In genomic region chr19:2446390-2446789, GRCh38 we compare ENCODE assay signal across 9 cellular contexts. TPM values are rescaled to one million over a fixed set of nuclear protein-coding genes. Genes with fewer than 3 reads are reported as not detected.
DNase-seq lines count a peak whose midpoint lies in the region; ATAC-seq lines count a peak whose summit lies in the region.
"Had no signal": no experiment of that assay in that cellular context is flagged by ENCODE, and none has a peak within 500 bp of the region (broad histone marks: within the 10 kb centered on the region; RNA-seq: fewer than 3 reads in every experiment).

No MANE protein-coding gene starts in this region.

- peak overlapping the region; percentile 57 for H3K4me3 Mint-ChIP-seq in activated T-helper 1 cell treated with anti-CD3 and anti-CD28 coated beads, Interleukin-12 subunit alpha, Interleukin-12 subunit beta, Interleukin-2, Interleukin-4 antibody, amounts not matched to agents 30 ng/mL and 10 ng/mL and 1 ng/mL, durations not matched to agents 14 hours and 24 hours and 36 hours

- no peaks in the 10 kb centered on the region for H3K27me3 Mint-ChIP-seq in activated T-helper 1 cell treated with anti-CD3 and anti-CD28 coated beads, Interleukin-12 subunit alpha, Interleukin-12 subunit beta, Interleukin-2, Interleukin-4 antibody, amounts not matched to agents 30 ng/mL and 10 ng/mL and 1 ng/mL, durations not matched to agents 14 hours and 24 hours and 36 hours (ENCODE audit: insufficient read depth)

- peaks cover 10% of the 10 kb centered on the region for H3K4me1 Mint-ChIP-seq in activated T-helper 1 cell treated with anti-CD3 and anti-CD28 coated beads, Interleukin-12 subunit alpha, Interleukin-12 subunit beta, Interleukin-2, Interleukin-4 antibody, amounts not matched to agents 30 ng/mL and 10 ng/mL and 1 ng/mL, durations not matched to agents 14 hours and 24 hours and 36 hours (ENCODE audit: low read depth)

- no peak for ATAC-seq in HG03469 (IDR thresholded peaks at IDR 0.05; ENCODE audit: unreplicated experiment)
- ATAC-seq in HG02623 (IDR thresholded peaks at IDR 0.05; ENCODE audit: unreplicated experiment), result no peak
- ATAC-seq: PC-3 had no signal

- H3K9me3 Mint-ChIP-seq in activated T-helper 1 cell treated with anti-CD3 and anti-CD28 coated beads, Interleukin-12 subunit alpha, Interleukin-12 subunit beta, Interleukin-2, Interleukin-4 antibody, amounts not matched to agents 30 ng/mL and 10 ng/mL and 1 ng/mL, durations not matched to agents 14 hours and 24 hours and 36 hours, result no peaks in the 10 kb centered on the region

- DNase-seq in NCI-H1092 treated with DMSO at 0.1 percent for 48 hours (lab: John Stamatoyannopoulos, UW) (peak; percentile 3), NCI-H1092 (lab: John Stamatoyannopoulos, UW) (no peak), NCI-H2107 (lab: John Stamatoyannopoulos, UW) (peak; percentile 85), retina (peak; percentile 49), NCI-H2081 (lab: John Stamatoyannopoulos, UW) (no peak)
- no peak for DNase-seq in activated T-helper 1 cell treated with anti-CD3 and anti-CD28 coated beads, Interleukin-12 subunit alpha, Interleukin-12 subunit beta, Interleukin-2, Interleukin-4 antibody, amounts not matched to agents 30 ng/mL and 10 ng/mL and 1 ng/mL, durations not matched to agents 14 hours and 24 hours and 36 hours (ENCODE audit: low spot score)
- DNase-seq: PC-3 had no signal

- peak overlapping the region; percentile 44 for H3K27ac Mint-ChIP-seq in activated T-helper 1 cell treated with anti-CD3 and anti-CD28 coated beads, Interleukin-12 subunit alpha, Interleukin-12 subunit beta, Interleukin-2, Interleukin-4 antibody, amounts not matched to agents 30 ng/mL and 10 ng/mL and 1 ng/mL, durations not matched to agents 14 hours and 24 hours and 36 hours

- peaks cover 11% of the 10 kb centered on the region for H3K36me3 Mint-ChIP-seq in activated T-helper 1 cell treated with anti-CD3 and anti-CD28 coated beads, Interleukin-12 subunit alpha, Interleukin-12 subunit beta, Interleukin-2, Interleukin-4 antibody, amounts not matched to agents 30 ng/mL and 10 ng/mL and 1 ng/mL, durations not matched to agents 14 hours and 24 hours and 36 hours (ENCODE audit: low read depth)

- intact Hi-C loops in activated T-helper 1 cell treated with anti-CD3 and anti-CD28 coated beads, Interleukin-12 subunit alpha, Interleukin-12 subunit beta, Interleukin-2, Interleukin-4 antibody, amounts not matched to agents 30 ng/mL and 10 ng/mL and 1 ng/mL, durations not matched to agents 14 hours and 24 hours and 36 hours (cut with micrococcal nuclease), result no loop called here

RNA-seq across cellular contexts. Expression of gene LMNB2, which starts 10.4 kb away (rescaled TPM):
- 109 and 116 TPM in 2 replicates for total RNA-seq in activated T-helper 1 cell treated with anti-CD3 and anti-CD28 coated beads, Interleukin-12 subunit alpha, Interleukin-12 subunit beta, Interleukin-2, Interleukin-4 antibody, amounts not matched to agents 30 ng/mL and 10 ng/mL and 1 ng/mL, durations not matched to agents 14 hours and 24 hours and 36 hours

RNA-seq across cellular contexts. Expression of gene TIMM13, which starts 19.0 kb away (rescaled TPM):
- 178 and 185 TPM in 2 replicates for total RNA-seq in activated T-helper 1 cell treated with anti-CD3 and anti-CD28 coated beads, Interleukin-12 subunit alpha, Interleukin-12 subunit beta, Interleukin-2, Interleukin-4 antibody, amounts not matched to agents 30 ng/mL and 10 ng/mL and 1 ng/mL, durations not matched to agents 14 hours and 24 hours and 36 hours

RNA-seq across cellular contexts. Expression of gene GADD45B, which starts 29.5 kb away (rescaled TPM):
- total RNA-seq in activated T-helper 1 cell treated with anti-CD3 and anti-CD28 coated beads, Interleukin-12 subunit alpha, Interleukin-12 subunit beta, Interleukin-2, Interleukin-4 antibody, amounts not matched to agents 30 ng/mL and 10 ng/mL and 1 ng/mL, durations not matched to agents 14 hours and 24 hours and 36 hours, result 129 and 132 TPM in 2 replicates

Comparison
In these comparisons a context has a peak if more than half of its experiments do, and no peak if none do; other contexts are left out.
1. DNase-seq: peak in NCI-H1092 treated with DMSO at 0.1 percent for 48 hours (single experiment), NCI-H2107 (single experiment) and retina (single experiment); none in NCI-H1092 (single experiment), activated T-helper 1 cell treated with anti-CD3 and anti-CD28 coated beads, Interleukin-12 subunit alpha, Interleukin-12 subunit beta, Interleukin-2, Interleukin-4 antibody, amounts not matched to agents 30 ng/mL and 10 ng/mL and 1 ng/mL, durations not matched to agents 14 hours and 24 hours and 36 hours (single experiment) and NCI-H2081 (0 of 2).